8 cellular contexts compared by ENCODE assay signal in genomic region chr19:9818734-9819589, GRCh38. TPM values are rescaled to one million over a fixed set of nuclear protein-coding genes. Genes with fewer than 3 reads are reported as not detected.
DNase-seq lines count a peak whose midpoint lies in the region; ATAC-seq and TF ChIP-seq lines count a peak whose summit lies in the region.

Gene FBXL12 (minus strand): TSS chr19:9819079. CDS start chr19:9818813, 266 bp downstream.

- peak within 1 kb of the TSS; percentile 99 for H2BK5ac ChIP-seq in trophoblast cell (ENCODE audit: low read depth, low read length, poor library complexity)

- H3K36me3 ChIP-seq in cardiac muscle cell (peaks cover 2% of the 10 kb centered on the region), trophoblast cell (ENCODE audit: control insufficient read depth in 1 of 2, insufficient read depth in 2 of 2, low read length in 2 of 2) (peaks cover 4 to 6% of the 10 kb centered on the region in 2 experiments), transverse colon (peaks cover 0 to 8% (median 0%) of the 10 kb centered on the region in 4 donors)

- H3K27ac Mint-ChIP-seq in T-cell = peak within 1 kb of the TSS; percentile 92 to 95

- no peak for TF ChIP-seq CTCF in GM12875 (IDR thresholded peaks at IDR 0.05; ENCODE audit: borderline replicate concordance, insufficient read depth, low read depth, low read length)
- TF ChIP-seq CTCF in cardiac muscle cell (IDR thresholded peaks at IDR 0.05; ENCODE audit: low read depth, low read length) = no peak
- TF ChIP-seq CTCF in transverse colon (IDR thresholded peaks at IDR 0.05) = no peak

- POLR2A ChIA-PET in T-cell (lab: Charles Lee) = interaction anchor here (0.6 kb wide), 3 partner anchors 17 to 236 kb away, joined by 3 to 5 read pairs (median 4); no protein-coding TSS in a partner anchor

- H3K79me2 ChIP-seq in trophoblast cell (ENCODE audit: control insufficient read depth, insufficient read depth, low read length, poor library complexity) = peaks cover 7% of the 10 kb centered on the region

- no peaks in the 10 kb centered on the region for H3K27me3 Mint-ChIP-seq in T-cell

- in situ Hi-C loops in transverse colon (cut with MboI; ENCODE audit: low pct_ligation_motif_present in 1 of 4, low pct_unique_long_range_greater_than_20kb in 1 of 4, low sequenced_read_pairs in 3 of 4) = no loop called here

- H4K12ac ChIP-seq in trophoblast cell (ENCODE audit: low read depth, low read length) = peak within 1 kb of the TSS; percentile 98

- H3K27me3 ChIP-seq in cardiac muscle cell (no peaks in the 10 kb centered on the region), trophoblast cell (ENCODE audit: insufficient read depth, low read length) (no peaks in the 10 kb centered on the region), transverse colon (no peaks in the 10 kb centered on the region)

- peak within 1 kb of the TSS; percentile 96 for H3K4ac ChIP-seq in trophoblast cell (ENCODE audit: low read depth, low read length)

- H3K27ac ChIP-seq in adipose tissue (ENCODE audit: low read depth, low read length) (peak within 1 kb of the TSS; percentile 90), cardiac muscle cell (peak within 1 kb of the TSS; percentile 94), trophoblast cell (ENCODE audit: low read depth, low read length) (peak within 1 kb of the TSS; percentile 97), transverse colon (peak within 1 kb of the TSS; percentile 97 to 99 (median 98))

- CTCF ChIA-PET in T-cell (lab: Charles Lee) = interaction anchor here (0.7 kb wide), 2 partner anchors 38 to 613 kb away, joined by 6 to 7 read pairs; no protein-coding TSS in a partner anchor

- TF ChIP-seq EP300 in transverse colon (IDR thresholded peaks at IDR 0.05; ENCODE audit: low read depth) = peak; percentile 52

- H2BK120ac ChIP-seq in trophoblast cell (ENCODE audit: insufficient read depth, low read length, poor library complexity) = peak within 1 kb of the TSS; percentile 96

- no peaks in the 10 kb centered on the region for H3K9me3 ChIP-seq in cardiac muscle cell (ENCODE audit: low read depth)
- H3K9me3 ChIP-seq in trophoblast cell (ENCODE audit: insufficient read depth, low read depth, low read length) = peaks cover 3% of the 10 kb centered on the region
- H3K9me3 ChIP-seq in transverse colon = no peaks in the 10 kb centered on the region

- no peak within 1 kb of the TSS for H3K23ac ChIP-seq in trophoblast cell (ENCODE audit: low read length)

- peak; percentile 98 for DNase-seq in NCI-H1436 treated with DMSO at 0.1 percent for 48 hours (lab: John Stamatoyannopoulos, UW)
- peak; percentile 100 for DNase-seq in T-cell
- peak; percentile 100 for DNase-seq in cardiac muscle cell (ENCODE audit: low read depth in 1 of 2, low spot score in 1 of 2)
- peak; percentile 100 for DNase-seq in trophoblast cell
- peak; percentile 100 for DNase-seq in transverse colon

- H3K18ac ChIP-seq in trophoblast cell (ENCODE audit: low read length) = peak within 1 kb of the TSS; percentile 95

- H2AK5ac ChIP-seq in trophoblast cell (ENCODE audit: low read length) = peak within 1 kb of the TSS; percentile 93

- peak within 1 kb of the TSS; percentile 99 for H4K8ac ChIP-seq in trophoblast cell (ENCODE audit: low read depth, low read length)

- peak within 1 kb of the TSS; percentile 86 for H3K9ac ChIP-seq in trophoblast cell (ENCODE audit: low read length)

- peak within 1 kb of the TSS; percentile 74 for H3K4me2 ChIP-seq in trophoblast cell (ENCODE audit: low read length)

- no peak within 1 kb of the TSS for H2BK12ac ChIP-seq in trophoblast cell (ENCODE audit: low read length)

- ATAC-seq in HG02798 (IDR thresholded peaks at IDR 0.05; ENCODE audit: poor library complexity, unreplicated experiment) (peak; percentile 89), T-cell (replicated peaks in 1 of 4) (peak; percentile 88 to 92 (median 89))

- peaks cover 29 to 37% (median 34%) of the 10 kb centered on the region in 3 donors for H3K4me1 Mint-ChIP-seq in T-cell

- peaks cover 23% of the 10 kb centered on the region for H3K36me3 Mint-ChIP-seq in T-cell

- H3K4me3 ChIP-seq in GM12875 (ENCODE audit: low read depth, low read length) = peak within 1 kb of the TSS; percentile 99
- H3K4me3 ChIP-seq in cardiac muscle cell = peak within 1 kb of the TSS; percentile 86
- H3K4me3 ChIP-seq in trophoblast cell (ENCODE audit: low read depth, low read length) = peak within 1 kb of the TSS; percentile 97
- peak within 1 kb of the TSS; percentile 87 to 99 (median 97) for H3K4me3 ChIP-seq in transverse colon

- H3K4me1 ChIP-seq in cardiac muscle cell (ENCODE audit: low read depth) (peaks cover 9% of the 10 kb centered on the region), trophoblast cell (ENCODE audit: control insufficient read depth in 1 of 2, insufficient read depth in 2 of 2, low read length in 2 of 2) (peaks cover 0 to 4% of the 10 kb centered on the region in 2 experiments), transverse colon (peaks cover 10 to 33% (median 25%) of the 10 kb centered on the region in 4 donors)

- 0 to 1% (median 1%) methylated on average over 76 to 81 of the region's 81 CpGs for WGBS in adipose tissue, 3 donors
- WGBS in trophoblast cell (ENCODE audit: extremely low coverage, insufficient coverage, insufficient read length) = no CpG with 5 or more reads among the region's 81 CpGs
- WGBS in transverse colon (ENCODE audit: low coverage in 1 of 2), 2 donors = 1% methylated on average over 74 of the region's 81 CpGs; no CpG with 5 or more reads in 1 of the 2 donors

- peak within 1 kb of the TSS; percentile 100 for H2AFZ ChIP-seq in trophoblast cell (ENCODE audit: insufficient read depth, low read length, poor library complexity)

- H3K14ac ChIP-seq in trophoblast cell (ENCODE audit: low read length) = peak within 1 kb of the TSS; percentile 100

- H3K9me3 Mint-ChIP-seq in T-cell = no peaks in the 10 kb centered on the region

- H4K91ac ChIP-seq in trophoblast cell (ENCODE audit: low read depth, low read length) = peak within 1 kb of the TSS; percentile 90

- intact Hi-C loops in transverse colon (cut with DNase I; ENCODE audit: low total_unique reads) = no loop called here

- peak within 1 kb of the TSS; percentile 88 to 91 (median 89) for H3K4me3 Mint-ChIP-seq in T-cell

- peak; percentile 94 for TF ChIP-seq POLR2A in transverse colon (IDR thresholded peaks at IDR 0.05)

- H3K79me1 ChIP-seq in trophoblast cell (ENCODE audit: low read length) = peaks cover 6% of the 10 kb centered on the region

RNA-seq across cellular contexts. Expression of gene FBXL12, which starts in this region (rescaled TPM):
- 10 to 100 TPM; 31.5 to 37.7 (median 35.0) TPM for total RNA-seq in T-cell
- polyA plus RNA-seq in adipose tissue = 10 to 100 TPM; 10.2 to 25.7 (median 19.3) TPM
- 65.6 and 106 TPM in 2 replicates for total RNA-seq in cardiac muscle cell
- polyA plus RNA-seq in cardiac muscle cell = 47.5 and 49.7 TPM in 2 replicates
- polyA plus RNA-seq in trophoblast cell (2013) = 30.8 and 31.5 TPM in 2 replicates
- total RNA-seq in transverse colon = 100 to 1,000 TPM in 2 of 4 donors, 10 to 100 TPM in 2; 32.9 to 184 (median 83.1) TPM

Comparison
In these comparisons a context has a peak if more than half of its experiments do, and no peak if none do; other contexts are left out.
1. Peak in every context shown above with its lines: DNase-seq, ATAC-seq, H3K4me3 ChIP-seq and H3K27ac ChIP-seq.